ENCODE assay signal across 8 cellular contexts in the genomic region with DNA sequence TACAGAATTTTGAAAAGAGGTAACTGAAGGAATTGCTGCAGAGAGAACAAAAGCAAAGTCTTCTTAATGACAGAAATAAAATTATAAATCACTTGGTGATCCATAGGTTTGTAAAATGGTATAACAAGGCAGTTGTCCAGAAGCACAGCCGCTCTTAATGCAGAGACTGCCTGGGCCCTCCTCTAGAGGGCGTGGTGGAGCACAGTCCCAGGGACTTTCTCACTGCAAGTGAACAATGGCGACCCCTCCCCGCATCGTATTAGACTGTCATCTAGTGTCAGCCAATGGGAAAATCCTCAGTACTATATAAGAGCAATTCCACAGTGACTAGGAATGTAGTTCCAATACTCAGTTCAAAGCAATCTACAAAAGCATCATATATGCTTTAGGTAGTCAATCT.
DNase-seq lines count a peak whose midpoint lies in the region; ATAC-seq and TF ChIP-seq lines count a peak whose summit lies in the region.

No MANE protein-coding gene starts in this region.

- no peak overlapping the region for H3K4me3 ChIP-seq in cardiac fibroblast (replicated peaks in 1 of 2; ENCODE audit: low read depth in 2 of 2, low read length in 2 of 2)

- DNase-seq in activated naive CD4-positive, alpha-beta T cell treated with Interleukin-2 at 50 U/mL for 16 hours = peak; percentile 28
- no peak for DNase-seq in activated naive CD4-positive, alpha-beta T cell (lab: John Stamatoyannopoulos, UW)
- DNase-seq in NCI-H524 (lab: John Stamatoyannopoulos, UW) (peak; percentile 26 to 53), cardiac fibroblast (ENCODE audit: low read depth in 2 of 2) (no peak), retina (no peak), medulla oblongata (ENCODE audit: extremely low spot score) (no peak)
- DNase-seq in stimulated activated CD8-positive, alpha-beta memory T cell treated with anti-CD3 and anti-CD28 coated beads, Interleukin-4, amount 100 ng/mL, for 48 hours = peak; percentile 75

- no peak for ATAC-seq in HG03520 (IDR thresholded peaks at IDR 0.05; ENCODE audit: unreplicated experiment)

- TF ChIP-seq CTCF in cardiac fibroblast (IDR thresholded peaks at IDR 0.05; ENCODE audit: low read depth, low read length) = peak; percentile 46

Comparison
In these comparisons a context has a peak if more than half of its experiments do, and no peak if none do; other contexts are left out.
1. DNase-seq: peak in activated naive CD4-positive, alpha-beta T cell treated with Interleukin-2 at 50 U/mL for 16 hours (single experiment), NCI-H524 (2 of 2) and stimulated activated CD8-positive, alpha-beta memory T cell treated with anti-CD3 and anti-CD28 coated beads, Interleukin-4, amount 100 ng/mL, for 48 hours (single experiment); none in activated naive CD4-positive, alpha-beta T cell (0 of 4), cardiac fibroblast (0 of 2), retina (single experiment) and medulla oblongata (single experiment).